9 cellular contexts compared by ENCODE assay signal in the genomic region with DNA sequence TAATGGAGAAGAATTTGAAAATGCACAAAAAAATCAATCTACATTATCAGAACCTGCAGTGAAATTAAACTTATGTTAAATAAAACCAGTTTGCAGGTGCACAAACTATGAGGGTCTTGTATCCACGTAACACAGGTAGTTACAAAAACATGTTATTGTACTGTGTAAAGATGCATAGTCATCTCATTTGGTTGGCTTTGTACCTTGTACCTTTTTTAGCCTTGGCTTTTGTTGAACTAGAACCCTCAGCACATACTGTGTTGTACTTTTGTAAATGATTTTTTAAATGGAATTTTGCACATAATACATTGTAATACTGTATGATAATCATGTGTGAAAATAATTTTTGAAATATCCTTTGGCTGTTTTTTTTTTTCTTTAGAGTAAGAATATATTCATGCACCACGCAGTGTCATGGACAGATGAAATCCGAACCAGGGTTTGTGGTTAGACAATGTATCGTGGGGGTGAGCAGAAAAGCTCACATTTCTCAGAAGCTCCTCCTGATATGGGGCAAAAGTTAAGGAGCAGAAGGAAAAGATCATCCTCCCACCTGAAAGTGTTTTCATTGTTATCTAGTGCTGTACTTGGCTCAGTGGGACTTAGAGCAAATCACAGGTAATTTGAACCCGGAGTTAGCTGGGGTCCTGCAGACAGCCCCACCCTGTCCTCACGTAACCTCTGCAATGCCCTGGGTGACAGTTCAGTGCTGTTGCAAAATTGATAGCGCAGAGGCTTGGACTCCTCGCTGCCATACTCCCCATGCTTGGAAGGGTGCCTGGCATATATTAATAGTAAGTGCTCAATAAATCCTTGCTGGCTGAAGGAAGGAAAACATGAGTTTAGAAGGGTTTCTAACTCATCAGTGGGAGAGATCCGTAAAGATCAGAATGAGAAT. TPM values are rescaled to one million over a fixed set of nuclear protein-coding genes. Genes with fewer than 3 reads are reported as not detected.
DNase-seq lines count a peak whose midpoint lies in the region; ATAC-seq and TF ChIP-seq lines count a peak whose summit lies in the region.
"Had no signal": no experiment of that assay in that cellular context is flagged by ENCODE, and none has a peak within 500 bp of the region (broad histone marks: within the 10 kb centered on the region; RNA-seq: fewer than 3 reads in every experiment).

No MANE protein-coding gene starts in this region.

- H3K4me3 ChIP-seq in PC-3 (ENCODE audit: low read length): no peak overlapping the region
- no peak overlapping the region for H3K4me3 ChIP-seq in fibroblast of mammary gland (ENCODE audit: control insufficient read depth, low read depth, low read length)
- H3K4me3 ChIP-seq in psoas muscle: peak overlapping the region; percentile 48

- BruUV-seq in PC-3 (replicated peaks; lab: Mats Ljungman, UMichigan): no TSS peak

- TF ChIP-seq CTCF in PC-3 (conservative IDR thresholded peaks at IDR 0.05; ENCODE audit: low read depth, low read length) (no peak), fibroblast of mammary gland (conservative IDR thresholded peaks at IDR 0.05; ENCODE audit: control insufficient read depth, insufficient read depth, low read depth, low read length) (no peak), psoas muscle (IDR thresholded peaks at IDR 0.05) (no peak)

- intact Hi-C loops in PC-3 (cut with micrococcal nuclease) (no loop called here), psoas muscle (cut with DNase I) (no loop called here)

- H3K9ac ChIP-seq in PC-3 (ENCODE audit: low read length): no peak overlapping the region

- H3K4me2 ChIP-seq in PC-3 (ENCODE audit: low read length): peak overlapping the region; percentile 23

- H3K27ac ChIP-seq in PC-3 (ENCODE audit: low read length): no peak overlapping the region
- peak overlapping the region; percentile 85 for H3K27ac ChIP-seq in psoas muscle

- H3K4me1 ChIP-seq in PC-3 (ENCODE audit: insufficient read depth, low read length) (peaks cover 14% of the 10 kb centered on the region), psoas muscle (peaks cover 43% of the 10 kb centered on the region)

- no peak overlapping the region for H2AFZ ChIP-seq in PC-3 (ENCODE audit: low read length)

- H3K9me2 ChIP-seq in PC-3 (replicated peaks; ENCODE audit: low read length): no peaks in the 10 kb centered on the region

- ATAC-seq in PC-3 (peak; percentile 45), psoas muscle (peak; percentile 58 to 86 (median 76)), HG03521 (IDR thresholded peaks at IDR 0.05; ENCODE audit: unreplicated experiment) (no peak), GM18858 (IDR thresholded peaks at IDR 0.05; ENCODE audit: unreplicated experiment) (no peak), GM19452 (IDR thresholded peaks at IDR 0.05; ENCODE audit: unreplicated experiment) (no peak)

- WGBS in psoas muscle, 3 donors: 20 to 30% (median 24%) methylated on average over 9 of the region's 9 CpGs

- DNase-seq in Daoy (ENCODE audit: low read depth) (peak; percentile 28), PC-3 (peak; percentile 46), fibroblast of mammary gland (ENCODE audit: low read depth) (peak; percentile 70), psoas muscle (no peak), 8988T (no peak)
- DNase-seq: endodermal cell had no signal

- no peaks in the 10 kb centered on the region for H4K20me1 ChIP-seq in PC-3 (ENCODE audit: low read length)

- POLR2A ChIA-PET in PC-3 (lab: Charles Lee; ENCODE audit: unreplicated experiment): no interaction called here

- CTCF ChIA-PET in PC-3 (lab: Charles Lee): interaction anchor here (1.0 kb wide), 1 partner anchor 50 kb away, joined by 3 read pairs; a partner anchor contains a TSS

- no peaks in the 10 kb centered on the region for H3K9me3 ChIP-seq in PC-3 (ENCODE audit: low read length)
- no peaks in the 10 kb centered on the region for H3K9me3 ChIP-seq in psoas muscle

- peaks cover 49% of the 10 kb centered on the region for H3K36me3 ChIP-seq in PC-3 (ENCODE audit: low read depth, low read length)
- H3K36me3 ChIP-seq in psoas muscle (ENCODE audit: insufficient read depth in 1 of 2, low read depth in 1 of 2): peaks cover 0 to 43% of the 10 kb centered on the region in 2 donors

- H3K79me2 ChIP-seq in PC-3 (ENCODE audit: low read length): 0 out of 2 replicates have a peak, but pooled peaks cover 6% of the 10 kb centered on the region

- H3K27me3 ChIP-seq in PC-3 (ENCODE audit: low read length) (no peaks in the 10 kb centered on the region), psoas muscle (ENCODE audit: insufficient read depth in 3 of 3, low read length in 2 of 3) (no peaks in the 10 kb centered on the region)

- H3F3A ChIP-seq in PC-3 (ENCODE audit: low read length, unreplicated experiment): no peaks in the 10 kb centered on the region

RNA-seq across cellular contexts. Expression of a gene that starts 14.8 kb away (rescaled TPM):
- total RNA-seq in Daoy (2014; rRNA removed; shearing (Covaris generic)): 64.5 and 72.8 TPM in 2 replicates
- total RNA-seq in PC-3 (2014; rRNA removed) (107 and 113 TPM in 2 replicates), psoas muscle (100 to 1,000 TPM in 1 of 4 donors, 10 to 100 TPM in 3; 64.2 to 121 (median 89.5) TPM)
- 100 to 1,000 TPM in 2 of 3 donors, 10 to 100 TPM in 1; 95.4 to 114 (median 112) TPM for polyA plus RNA-seq in psoas muscle

RNA-seq across cellular contexts. Expression of a gene that starts 49.9 kb away (rescaled TPM):
- total RNA-seq in Daoy (2014; rRNA removed; shearing (Covaris generic)): 33.0 and 63.4 TPM in 2 replicates
- total RNA-seq in PC-3 (2014; rRNA removed): 17.2 and 22.5 TPM in 2 replicates
- total RNA-seq in psoas muscle: 10 to 100 TPM; 20.1 to 30.6 (median 24.2) TPM
- polyA plus RNA-seq in psoas muscle: 10 to 100 TPM; 20.3 to 28.8 (median 23.2) TPM

RNA-seq across cellular contexts. Expression of a gene that starts 50.0 kb away (rescaled TPM):
- 1.5 TPM in 1 of 2 replicates, not detected in the other for total RNA-seq in Daoy (2014; rRNA removed; shearing (Covaris generic))
- total RNA-seq in PC-3 (2014; rRNA removed) (not detected in 2 replicates), psoas muscle (10 to 100 TPM; 23.2 to 59.4 (median 38.8) TPM)
- 10 to 100 TPM in 2 of 3 donors, 1 to 10 TPM in 1; 8.3 to 32.3 (median 10.9) TPM for polyA plus RNA-seq in psoas muscle

Comparison
In these comparisons a context has a peak if more than half of its experiments do, and no peak if none do; other contexts are left out.
1. DNase-seq: peak in Daoy (single experiment), PC-3 (single experiment) and fibroblast of mammary gland (single experiment); none in psoas muscle (0 of 2) and 8988T (single experiment).
2. ATAC-seq: peak in PC-3 (single experiment) and psoas muscle (4 of 4); none in HG03521 (single experiment), GM18858 (single experiment) and GM19452 (single experiment).